20 cellular contexts compared by ENCODE assay signal in genomic region chr7:101868191-101868950, GRCh38. TPM values are rescaled to one million over a fixed set of nuclear protein-coding genes. Genes with fewer than 3 reads are reported as not detected.
DNase-seq lines count a peak whose midpoint lies in the region; ATAC-seq and TF ChIP-seq lines count a peak whose summit lies in the region.
"Had no signal": no experiment of that assay in that cellular context is flagged by ENCODE, and none has a peak within 500 bp of the region (broad histone marks: within the 10 kb centered on the region; RNA-seq: fewer than 3 reads in every experiment).

No MANE protein-coding gene starts in this region.

- H3K4me1 ChIP-seq in breast epithelium (no peaks in the 10 kb centered on the region), uterus (peaks cover 0 to 3% of the 10 kb centered on the region in 2 donors)

- H3K9me3 Mint-ChIP-seq in MCF 10A (ENCODE audit: unreplicated experiment) = no peaks in the 10 kb centered on the region
- H3K9me3 Mint-ChIP-seq in activated T-helper 17 cell treated with anti-CD3 and anti-CD28 coated beads, Interleukin-2, amount 50 U/mL, for 72 hours = no peaks in the 10 kb centered on the region
- H3K9me3 Mint-ChIP-seq in naive thymus-derived CD8-positive, alpha-beta T cell = no peaks in the 10 kb centered on the region
- H3K9me3 Mint-ChIP-seq: activated CD4-positive, alpha-beta memory T cell treated with anti-CD3 and anti-CD28 coated beads for 36 hours; activated naive CD4-positive, alpha-beta T cell treated with anti-CD3 and anti-CD28 coated beads, Interleukin-2, amount 50 U/mL, for 72 hours; natural killer cell treated with Interleukin-12 subunit alpha and Interleukin-12 subunit beta and Interleukin-15 and Interleukin-18, amount 100 ng/mL, for 72 hours had no signal

- intact Hi-C loops in MCF 10A (cut with micrococcal nuclease) (no loop called here), breast epithelium (cut with DNase I; ENCODE audit: low total_unique reads) (no loop called here), uterus (cut with DNase I; ENCODE audit: low total_unique reads) (no loop called here)

- POLR2A ChIA-PET in MCF 10A (lab: Yijun Ruan, JAX) = interaction anchor here (0.7 to 1.0 kb wide), 2 partner anchors 11 to 36 kb away, joined by 4 to 7 read pairs; no protein-coding TSS in a partner anchor
- POLR2A ChIA-PET in naive thymus-derived CD8-positive, alpha-beta T cell (lab: Charles Lee) = no interaction called here

- no peaks in the 10 kb centered on the region for H3K27me3 Mint-ChIP-seq in MCF 10A (ENCODE audit: insufficient read depth, unreplicated experiment)
- no peaks in the 10 kb centered on the region for H3K27me3 Mint-ChIP-seq in activated T-helper 17 cell treated with anti-CD3 and anti-CD28 coated beads, Interleukin-2, amount 50 U/mL, for 72 hours
- H3K27me3 Mint-ChIP-seq in naive thymus-derived CD8-positive, alpha-beta T cell = no peaks in the 10 kb centered on the region
- H3K27me3 Mint-ChIP-seq: activated CD4-positive, alpha-beta memory T cell treated with anti-CD3 and anti-CD28 coated beads for 36 hours; natural killer cell treated with Interleukin-12 subunit alpha and Interleukin-12 subunit beta and Interleukin-15 and Interleukin-18, amount 100 ng/mL, for 72 hours had no signal

- CTCF ChIA-PET in MCF 10A (lab: Yijun Ruan, JAX) = interaction anchor here (0.6 to 1.5 kb wide), 3 partner anchors 12 to 89 kb away, joined by 3 to 5 read pairs (median 4); no protein-coding TSS in a partner anchor

- no peak overlapping the region for H3K4me3 Mint-ChIP-seq in MCF 10A (ENCODE audit: unreplicated experiment)
- no peak overlapping the region for H3K4me3 Mint-ChIP-seq in activated T-helper 17 cell treated with anti-CD3 and anti-CD28 coated beads, Interleukin-2, amount 50 U/mL, for 72 hours
- no peak overlapping the region for H3K4me3 Mint-ChIP-seq in naive thymus-derived CD8-positive, alpha-beta T cell
- H3K4me3 Mint-ChIP-seq: activated CD4-positive, alpha-beta memory T cell treated with anti-CD3 and anti-CD28 coated beads for 36 hours; natural killer cell treated with Interleukin-12 subunit alpha and Interleukin-12 subunit beta and Interleukin-15 and Interleukin-18, amount 100 ng/mL, for 72 hours had no signal

- H3K36me3 ChIP-seq in breast epithelium (no peaks in the 10 kb centered on the region), uterus (no peaks in the 10 kb centered on the region)
- H3K36me3 ChIP-seq: colonic mucosa had no signal

- no peak for TF ChIP-seq POLR2A in breast epithelium (IDR thresholded peaks at IDR 0.05)
- TF ChIP-seq POLR2A in uterus (IDR thresholded peaks at IDR 0.05) = no peak

- peaks cover 30% of the 10 kb centered on the region for H3K4me1 Mint-ChIP-seq in MCF 10A (ENCODE audit: insufficient read depth, unreplicated experiment)
- H3K4me1 Mint-ChIP-seq in activated T-helper 17 cell treated with anti-CD3 and anti-CD28 coated beads, Interleukin-2, amount 50 U/mL, for 72 hours = peaks cover 10% of the 10 kb centered on the region
- peaks cover 33 to 63% (median 53%) of the 10 kb centered on the region in 4 donors for H3K4me1 Mint-ChIP-seq in naive thymus-derived CD8-positive, alpha-beta T cell

- DNase-seq in MCF 10A (ENCODE audit: unreplicated experiment) (no peak), breast epithelium (ENCODE audit: low spot score in 2 of 2) (no peak), uterus (no peak), NCI-H2081 treated with DMSO at 0.1 percent for 48 hours (lab: John Stamatoyannopoulos, UW) (no peak), NCI-H1417 treated with DMSO at 0.1 percent for 48 hours (lab: John Stamatoyannopoulos, UW) (no peak)
- no peak for DNase-seq in naive thymus-derived CD8-positive, alpha-beta T cell
- DNase-seq: activated CD4-positive, alpha-beta memory T cell treated with anti-CD3 and anti-CD28 coated beads for 36 hours; colonic mucosa; islet precursor cell; Kasumi-1; NCI-H1417; NCI-H526; SHP77 treated with DMSO at 0.1 percent for 48 hours; stimulated activated CD4-positive, alpha-beta T cell treated with anti-CD3 and anti-CD28 coated beads, Interleukin-4, amount 100 ng/mL, for 1 hour; T-helper 2 cell had no signal

- H3K27ac ChIP-seq in breast epithelium (no peak overlapping the region), uterus (peak overlapping the region; percentile 1 to 72)
- H3K27ac ChIP-seq: colonic mucosa had no signal

- H3K27me3 ChIP-seq in breast epithelium (no peaks in the 10 kb centered on the region), uterus (no peaks in the 10 kb centered on the region)
- H3K27me3 ChIP-seq: colonic mucosa had no signal

- H3K4me3 ChIP-seq in breast epithelium (no peak overlapping the region), uterus (no peak overlapping the region)
- H3K4me3 ChIP-seq: colonic mucosa, smooth muscle cell had no signal

- TF ChIP-seq CTCF in MCF 10A (IDR thresholded peaks at IDR 0.05; ENCODE audit: unreplicated experiment) (no peak), breast epithelium (IDR thresholded peaks at IDR 0.05) (no peak), uterus (IDR thresholded peaks at IDR 0.05) (no peak)

- no TSS peak for BruUV-seq in MCF 10A (replicated peaks; lab: Mats Ljungman, UMichigan)

- peaks cover 18% of the 10 kb centered on the region for H3K36me3 Mint-ChIP-seq in MCF 10A (ENCODE audit: insufficient read depth, unreplicated experiment)
- no peaks in the 10 kb centered on the region for H3K36me3 Mint-ChIP-seq in activated T-helper 17 cell treated with anti-CD3 and anti-CD28 coated beads, Interleukin-2, amount 50 U/mL, for 72 hours (ENCODE audit: low read depth)
- peaks cover 0 to 8% (median 3%) of the 10 kb centered on the region in 3 donors for H3K36me3 Mint-ChIP-seq in naive thymus-derived CD8-positive, alpha-beta T cell
- H3K36me3 Mint-ChIP-seq: activated naive CD4-positive, alpha-beta T cell treated with anti-CD3 and anti-CD28 coated beads, Interleukin-2, amount 50 U/mL, for 72 hours; natural killer cell treated with Interleukin-12 subunit alpha and Interleukin-12 subunit beta and Interleukin-15 and Interleukin-18, amount 100 ng/mL, for 72 hours had no signal

- no peaks in the 10 kb centered on the region for H3K9me3 ChIP-seq in breast epithelium
- H3K9me3 ChIP-seq in uterus = no peaks in the 10 kb centered on the region
- H3K9me3 ChIP-seq: colonic mucosa had no signal

- no peak for ATAC-seq in activated T-helper 17 cell treated with anti-CD3 and anti-CD28 coated beads, Interleukin-2, amount 50 U/mL, for 72 hours (replicated peaks)
- no peak for ATAC-seq in naive thymus-derived CD8-positive, alpha-beta T cell
- ATAC-seq in GM18517 (IDR thresholded peaks at IDR 0.05; ENCODE audit: unreplicated experiment) = no peak
- ATAC-seq: activated naive CD4-positive, alpha-beta T cell treated with anti-CD3 and anti-CD28 coated beads, Interleukin-2, amount 50 U/mL, for 72 hours had no signal

- H3K27ac Mint-ChIP-seq in MCF 10A (ENCODE audit: low read depth, unreplicated experiment) = peak overlapping the region; percentile 36
- peak overlapping the region; percentile 24 for H3K27ac Mint-ChIP-seq in activated T-helper 17 cell treated with anti-CD3 and anti-CD28 coated beads, Interleukin-2, amount 50 U/mL, for 72 hours
- H3K27ac Mint-ChIP-seq in naive thymus-derived CD8-positive, alpha-beta T cell = peak overlapping the region in 6 of 10 donors; percentile 7 to 85 (median 70)
- H3K27ac Mint-ChIP-seq: activated CD4-positive, alpha-beta memory T cell treated with anti-CD3 and anti-CD28 coated beads for 36 hours had no signal

RNA-seq across cellular contexts. Expression of gene CUX1, which starts 50.9 kb away (rescaled TPM):
- total RNA-seq in MCF 10A (2022) = 47.6 and 63.7 TPM in 2 replicates
- 10 to 100 TPM; 35.1 to 54.4 (median 41.1) TPM for total RNA-seq in breast epithelium
- total RNA-seq in activated T-helper 17 cell treated with anti-CD3 and anti-CD28 coated beads, Interleukin-2, amount 50 U/mL, for 72 hours = 10 to 100 TPM; 12.0 to 13.8 TPM
- 10 to 100 TPM; 61.4 to 66.2 TPM for total RNA-seq in naive thymus-derived CD8-positive, alpha-beta T cell
- 10 to 100 TPM; 10.3 to 24.1 (median 14.4) TPM for polyA plus RNA-seq in naive thymus-derived CD8-positive, alpha-beta T cell
- total RNA-seq in uterus = 100 to 1,000 TPM in 1 of 4 donors, 10 to 100 TPM in 3; 58.2 to 295 (median 76.9) TPM

Comparison
In these comparisons a context has a peak if more than half of its experiments do, and no peak if none do; other contexts are left out.
1. H3K27ac ChIP-seq: peak in uterus (2 of 2); none in breast epithelium (0 of 2).
2. Peak in every context shown above with its lines, with median percentiles within 50 percentile points of each other: H3K27ac Mint-ChIP-seq.